12 cellular contexts compared by ENCODE assay signal in the genomic region with DNA sequence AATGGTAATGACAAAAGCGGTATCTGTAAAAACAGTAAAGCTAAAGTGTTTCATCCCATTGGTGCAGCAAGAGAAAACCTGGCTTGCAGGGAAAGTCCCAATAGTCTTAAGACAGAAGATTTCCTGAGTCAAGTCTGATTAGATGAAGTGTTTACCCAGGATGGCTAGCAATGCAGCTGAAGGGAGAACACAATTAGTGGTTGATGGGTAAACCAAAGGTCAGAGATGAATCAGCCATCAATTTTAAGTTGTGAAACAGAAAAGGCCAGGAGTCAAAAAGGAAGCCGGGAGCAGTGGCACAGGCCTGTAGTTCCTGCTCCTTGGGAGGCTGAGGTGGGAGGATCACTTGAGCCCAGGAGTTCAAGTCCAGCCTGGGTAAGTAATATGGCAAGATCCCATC.
DNase-seq lines count a peak whose midpoint lies in the region; ATAC-seq lines count a peak whose summit lies in the region.
"Had no signal": no experiment of that assay in that cellular context is flagged by ENCODE, and none has a peak within 500 bp of the region (broad histone marks: within the 10 kb centered on the region; RNA-seq: fewer than 3 reads in every experiment).

No MANE protein-coding gene starts in this region.

- peaks cover 87% of the 10 kb centered on the region for H3K36me3 ChIP-seq in adipocyte (ENCODE audit: control insufficient read depth, insufficient read depth, low read length, severe bottlenecking)

- no peak overlapping the region for H3K4me3 ChIP-seq in adipocyte (ENCODE audit: low read length)
- H3K4me3 ChIP-seq: right lobe of liver had no signal

- ATAC-seq in HG02610 (IDR thresholded peaks at IDR 0.05; ENCODE audit: unreplicated experiment) (peak; percentile 72), GM18861 (IDR thresholded peaks at IDR 0.05; ENCODE audit: unreplicated experiment) (no peak), GM19324 (IDR thresholded peaks at IDR 0.05; ENCODE audit: low FRiP score, unreplicated experiment) (no peak)

- no peak overlapping the region for H3K9ac ChIP-seq in adipocyte (ENCODE audit: low read length)

- H3K9me3 ChIP-seq in adipocyte (ENCODE audit: control insufficient read depth, low read length), result no peaks in the 10 kb centered on the region
- H3K9me3 ChIP-seq: right lobe of liver had no signal

- no peaks in the 10 kb centered on the region for H3K27me3 ChIP-seq in adipocyte (replicated peaks; ENCODE audit: control insufficient read depth, insufficient read depth, low read length)
- H3K27me3 ChIP-seq: right lobe of liver had no signal

- DNase-seq in AG20443 (ENCODE audit: low spot score), result peak; percentile 64
- DNase-seq in adipocyte (ENCODE audit: low read depth), result peak; percentile 72
- peak; percentile 82 for DNase-seq in kidney glomerular epithelial cell (lab: John Stamatoyannopoulos, UW)
- DNase-seq in NCI-H1105 (lab: John Stamatoyannopoulos, UW), result no peak
- no peak for DNase-seq in anterior cingulate cortex (lab: John Stamatoyannopoulos, UW)
- DNase-seq: activated T-cell treated with anti-CD3 and anti-CD28 coated beads, Interleukin-2, amount 50 U/mL, for 48 hours; CD4-positive, alpha-beta memory T cell; NCI-H526; right lobe of liver had no signal

- peaks cover 11% of the 10 kb centered on the region for H3K4me1 ChIP-seq in adipocyte (ENCODE audit: control insufficient read depth, insufficient read depth, low read length)
- H3K4me1 ChIP-seq: right lobe of liver had no signal

Comparison
In these comparisons a context has a peak if more than half of its experiments do, and no peak if none do; other contexts are left out.
1. DNase-seq: peak in AG20443 (single experiment), adipocyte (single experiment) and kidney glomerular epithelial cell (single experiment); none in NCI-H1105 (single experiment) and anterior cingulate cortex (0 of 58).